ENCODE assay signal across 18 cellular contexts in genomic region chr12:53603196-53603595, GRCh38. TPM values are rescaled to one million over a fixed set of nuclear protein-coding genes. Genes with fewer than 3 reads are reported as not detected.
DNase-seq lines count a peak whose midpoint lies in the region; ATAC-seq and TF ChIP-seq lines count a peak whose summit lies in the region.
"Had no signal": no experiment of that assay in that cellular context is flagged by ENCODE, and none has a peak within 500 bp of the region (broad histone marks: within the 10 kb centered on the region; RNA-seq: fewer than 3 reads in every experiment).

No MANE protein-coding gene starts in this region.

- H3K23ac ChIP-seq in trophoblast cell (ENCODE audit: low read length) = no peak overlapping the region

- H2BK12ac ChIP-seq in trophoblast cell (ENCODE audit: low read length) = no peak overlapping the region

- TF ChIP-seq CTCF in A673 (conservative IDR thresholded peaks at IDR 0.05; ENCODE audit: low read depth, low read length) = no peak

- H3K79me2 ChIP-seq in Karpas-422 (ENCODE audit: low read length) = peaks cover 85% of the 10 kb centered on the region
- H3K79me2 ChIP-seq in trophoblast cell (ENCODE audit: control insufficient read depth, insufficient read depth, low read length, poor library complexity) = no peaks in the 10 kb centered on the region

- H4K91ac ChIP-seq in trophoblast cell (ENCODE audit: low read depth, low read length) = no peak overlapping the region

- no peak overlapping the region for H2AK5ac ChIP-seq in trophoblast cell (ENCODE audit: low read length)

- H3K4ac ChIP-seq in trophoblast cell (ENCODE audit: low read depth, low read length) = no peak overlapping the region

- no peaks in the 10 kb centered on the region for H3K9me2 ChIP-seq in Karpas-422 (replicated peaks; ENCODE audit: insufficient read depth, low read length)

- H3K4me3 ChIP-seq in A673 (ENCODE audit: low read depth, low read length, poor library complexity, severe bottlenecking) = no peak overlapping the region
- H3K4me3 ChIP-seq in Karpas-422 (ENCODE audit: low read length) = peak overlapping the region; percentile 63
- H3K4me3 ChIP-seq in trophoblast cell (ENCODE audit: low read depth, low read length) = no peak overlapping the region
- H3K4me3 ChIP-seq: ascending aorta, coronary artery had no signal

- BruUV-seq in A673 (replicated peaks; lab: Mats Ljungman, UMichigan) = no TSS peak

- no peak overlapping the region for H4K8ac ChIP-seq in trophoblast cell (ENCODE audit: low read depth, low read length)

- ATAC-seq in HG03457 (IDR thresholded peaks at IDR 0.05; ENCODE audit: unreplicated experiment) (no peak), HG03135 (IDR thresholded peaks at IDR 0.05; ENCODE audit: unreplicated experiment) (no peak)
- ATAC-seq: activated CD8-positive, alpha-beta memory T cell treated with anti-CD3 and anti-CD28 coated beads, Interleukin-2, amount 10 ng/mL, durations not matched to agents 7 days and 5 days; stimulated activated naive CD8-positive, alpha-beta T cell treated with anti-CD3 and anti-CD28 coated beads, Interleukin-15, Interleukin-2, amounts not matched to agents 100 U/mL and 50 U/mL, for 24 hours had no signal

- peak overlapping the region; percentile 65 for H3K27ac ChIP-seq in A673 (ENCODE audit: low read depth, low read length, poor library complexity, severe bottlenecking)
- H3K27ac ChIP-seq in Karpas-422 (ENCODE audit: low read length) = peak overlapping the region; percentile 93
- peak overlapping the region; percentile 82 for H3K27ac ChIP-seq in cingulate gyrus (ENCODE audit: low read depth, low read length)
- H3K27ac ChIP-seq in trophoblast cell (ENCODE audit: low read depth, low read length) = no peak overlapping the region
- H3K27ac ChIP-seq: coronary artery had no signal

- H2BK120ac ChIP-seq in trophoblast cell (ENCODE audit: insufficient read depth, low read length, poor library complexity) = no peak overlapping the region

- H2AFZ ChIP-seq in Karpas-422 (ENCODE audit: low read length) (no peak overlapping the region), trophoblast cell (ENCODE audit: insufficient read depth, low read length, poor library complexity) (no peak overlapping the region)

- no peak overlapping the region for H3K18ac ChIP-seq in trophoblast cell (ENCODE audit: low read length)

- CTCF ChIA-PET in A673 (lab: Charles Lee) = no interaction called here

- H3K9ac ChIP-seq in Karpas-422 (ENCODE audit: low read length) = peak overlapping the region; percentile 69
- no peak overlapping the region for H3K9ac ChIP-seq in trophoblast cell (ENCODE audit: low read length)

- H4K12ac ChIP-seq in trophoblast cell (ENCODE audit: low read depth, low read length) = no peak overlapping the region

- no peaks in the 10 kb centered on the region for H4K20me1 ChIP-seq in Karpas-422 (ENCODE audit: insufficient read depth, low read depth, low read length)

- H3K79me1 ChIP-seq in trophoblast cell (ENCODE audit: low read length) = no peaks in the 10 kb centered on the region

- H3K4me2 ChIP-seq in Karpas-422 (ENCODE audit: low read depth, low read length, poor library complexity, severe bottlenecking) (peak overlapping the region; percentile 88), trophoblast cell (ENCODE audit: low read length) (no peak overlapping the region)

- intact Hi-C loops in A673 (cut with micrococcal nuclease; ENCODE audit: unreplicated experiment) = no loop called here

- DNase-seq in A673 (ENCODE audit: low spot score) (no peak), Karpas-422 (no peak), midbrain (lab: John Stamatoyannopoulos, UW) (peak; percentile 32), trophoblast cell (no peak), NCI-H526 (lab: John Stamatoyannopoulos, UW) (no peak)
- DNase-seq: activated CD4-positive, CD25-positive, alpha-beta regulatory T cell treated with anti-CD3 and anti-CD28 coated beads, Interleukin-2, amount 50 U/mL, for 72 hours; activated CD8-positive, alpha-beta memory T cell treated with anti-CD3 and anti-CD28 coated beads, Interleukin-2, amount 10 ng/mL, durations not matched to agents 7 days and 5 days; activated effector memory CD4-positive, alpha-beta T cell treated with anti-CD3 and anti-CD28 coated beads, Interleukin-2, amount 50 U/mL, for 16 hours; Kasumi-1; NCI-H146; NCI-H226; SHP77; stimulated activated naive CD8-positive, alpha-beta T cell treated with anti-CD3 and anti-CD28 coated beads, Interleukin-15, Interleukin-2, amounts not matched to agents 100 U/mL and 50 U/mL, for 24 hours had no signal

- no peak overlapping the region for H3K14ac ChIP-seq in trophoblast cell (ENCODE audit: low read length)

- no peaks in the 10 kb centered on the region for H3K9me3 ChIP-seq in A673 (ENCODE audit: low read depth, low read length, poor library complexity, severe bottlenecking)
- H3K9me3 ChIP-seq in Karpas-422 (ENCODE audit: low read length) = no peaks in the 10 kb centered on the region
- H3K9me3 ChIP-seq in trophoblast cell (ENCODE audit: insufficient read depth, low read depth, low read length) = no peaks in the 10 kb centered on the region
- H3K9me3 ChIP-seq: ascending aorta had no signal

- peaks cover 51% of the 10 kb centered on the region for H3K4me1 ChIP-seq in A673 (ENCODE audit: insufficient read depth, low read length, poor library complexity, severe bottlenecking)
- H3K4me1 ChIP-seq in Karpas-422 (ENCODE audit: low read length) = peaks cover 81% of the 10 kb centered on the region
- no peaks in the 10 kb centered on the region for H3K4me1 ChIP-seq in trophoblast cell (ENCODE audit: control insufficient read depth in 1 of 2, insufficient read depth in 2 of 2, low read length in 2 of 2)

- POLR2A ChIA-PET in A673 (lab: Charles Lee; ENCODE audit: low non-redundant PET) = no interaction called here

- H3K36me3 ChIP-seq in A673 (ENCODE audit: insufficient read depth, low read length, poor library complexity, severe bottlenecking) (no peaks in the 10 kb centered on the region), Karpas-422 (ENCODE audit: insufficient read depth, low read length) (peaks cover 13% of the 10 kb centered on the region), trophoblast cell (ENCODE audit: control insufficient read depth in 1 of 2, insufficient read depth in 2 of 2, low read length in 2 of 2) (no peaks in the 10 kb centered on the region)

- H3K27me3 ChIP-seq in A673 (replicated peaks; ENCODE audit: insufficient read depth, low read depth, low read length, poor library complexity) (no peaks in the 10 kb centered on the region), Karpas-422 (ENCODE audit: low read length) (no peaks in the 10 kb centered on the region), trophoblast cell (ENCODE audit: insufficient read depth, low read length) (no peaks in the 10 kb centered on the region)
- H3K27me3 ChIP-seq: ascending aorta had no signal

- no peak overlapping the region for H2BK5ac ChIP-seq in trophoblast cell (ENCODE audit: low read depth, low read length, poor library complexity)

RNA-seq across cellular contexts. Expression of gene ATF7, which starts 23.0 kb away (rescaled TPM):
- total RNA-seq in A673 (2021) = 38.8 and 44.3 TPM in 2 replicates
- 14.8 and 28.9 TPM in 2 replicates for total RNA-seq in Karpas-422 (2014; rRNA removed; shearing (Covaris generic); ENCODE audit: low replicate concordance)
- 15.4 and 15.8 TPM in 2 replicates for polyA plus RNA-seq in trophoblast cell (2013)
